ENCODE assay signal across 24 cellular contexts in the genomic region with DNA sequence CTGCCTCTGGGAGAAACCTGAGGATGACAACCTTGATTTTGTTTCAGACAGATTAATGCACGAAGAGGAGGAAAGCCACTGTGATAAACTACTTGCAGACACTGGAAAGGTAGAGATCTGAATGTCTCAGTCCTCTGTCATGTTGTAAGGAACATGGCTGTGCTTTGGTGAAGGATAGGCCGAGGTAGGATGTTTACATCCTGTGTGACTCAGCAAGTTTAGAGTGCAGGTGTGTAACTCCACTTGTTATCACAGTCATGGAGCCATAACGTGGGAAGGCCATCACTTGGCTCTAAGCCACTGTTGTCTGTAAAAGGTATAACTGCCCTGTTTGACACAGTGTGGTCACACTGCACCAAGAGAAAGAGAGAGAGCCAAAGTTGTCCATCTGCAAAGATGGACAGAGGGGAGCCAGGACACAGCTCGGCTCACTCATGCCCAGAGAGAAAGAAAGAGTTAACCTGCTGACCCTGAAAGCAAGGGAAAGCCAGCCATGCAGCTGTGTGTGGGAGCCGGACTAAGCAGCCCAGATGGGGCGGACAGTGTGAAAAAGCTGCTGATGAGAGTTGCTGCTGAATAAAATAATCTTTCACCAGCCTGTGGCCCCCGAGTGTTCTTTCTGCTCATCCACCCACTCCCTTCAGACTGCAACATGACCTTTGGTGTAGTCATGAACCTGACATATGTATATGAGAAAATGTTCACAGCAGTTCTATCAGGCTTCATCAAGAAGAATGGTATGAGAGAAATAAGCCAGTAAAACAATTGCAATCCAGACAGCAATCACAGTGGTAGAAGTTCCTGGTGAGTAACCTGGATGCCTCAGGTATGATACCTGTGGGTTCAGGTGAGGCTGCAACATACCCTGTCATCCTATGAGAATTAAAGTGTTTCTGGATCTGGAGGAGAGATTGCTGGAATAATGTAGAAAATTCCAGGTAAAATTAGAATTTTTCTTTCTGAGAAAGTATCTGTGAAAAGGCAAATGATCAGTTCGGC.
DNase-seq lines count a peak whose midpoint lies in the region; ATAC-seq, FAIRE-seq and TF ChIP-seq lines count a peak whose summit lies in the region.
"Had no signal": no experiment of that assay in that cellular context is flagged by ENCODE, and none has a peak within 500 bp of the region (broad histone marks: within the 10 kb centered on the region; RNA-seq: fewer than 3 reads in every experiment).

No MANE protein-coding gene starts in this region.

- peaks cover 5% of the 10 kb centered on the region; the same call in 1 of the 2 replicates for H3K9me3 Mint-ChIP-seq in HFFc6
- peaks cover 2% of the 10 kb centered on the region for H3K9me3 Mint-ChIP-seq in activated naive CD4-positive, alpha-beta T cell treated with anti-CD3 and anti-CD28 coated beads, Interleukin-2, amount 10 ng/mL, durations not matched to agents 7 days and 5 days
- H3K9me3 Mint-ChIP-seq: activated naive CD8-positive, alpha-beta T cell treated with anti-CD3 and anti-CD28 coated beads for 36 hours had no signal

- no peak overlapping the region for H3K4me3 ChIP-seq in A549
- H3K4me3 ChIP-seq in GM12878 = no peak overlapping the region
- H3K4me3 ChIP-seq: stomach, transverse colon had no signal

- no peak overlapping the region for H2AFZ ChIP-seq in GM12878 (ENCODE audit: control insufficient read depth, low read depth, low read length)

- RAD21 ChIA-PET in GM12878 (lab: Charles Lee; ENCODE audit: unreplicated experiment) = no interaction called here

- no peak for TF ChIP-seq EP300 in A549 (IDR thresholded peaks at IDR 0.05)
- TF ChIP-seq EP300 in GM12878 (IDR thresholded peaks at IDR 0.05; ENCODE audit: borderline replicate concordance in 1 of 2, control insufficient read depth in 1 of 2, low read depth in 2 of 2, low read length in 2 of 2) = no peak

- H3K36me3 Mint-ChIP-seq in HFFc6 (ENCODE audit: low read depth) = peaks cover 47% of the 10 kb centered on the region
- no peaks in the 10 kb centered on the region for H3K36me3 Mint-ChIP-seq in activated naive CD4-positive, alpha-beta T cell treated with anti-CD3 and anti-CD28 coated beads, Interleukin-2, amount 10 ng/mL, durations not matched to agents 7 days and 5 days
- H3K36me3 Mint-ChIP-seq: activated naive CD8-positive, alpha-beta T cell treated with anti-CD3 and anti-CD28 coated beads for 36 hours; memory B cell had no signal

- no peaks in the 10 kb centered on the region for H3K27me3 ChIP-seq in GM12878 (replicated peaks in 1 of 2; ENCODE audit: control insufficient read depth in 2 of 2, insufficient read depth in 2 of 2, low read length in 1 of 2)
- H3K27me3 ChIP-seq: stomach, transverse colon had no signal

- H3K36me3 ChIP-seq in GM12878 (ENCODE audit: control insufficient read depth in 2 of 2, insufficient read depth in 2 of 2, low read length in 1 of 2) = no peaks in the 10 kb centered on the region; a peak in 1 of 4 replicates
- H3K36me3 ChIP-seq: stomach, transverse colon had no signal

- intact Hi-C loops in GM12878 (cut with micrococcal nuclease; ENCODE audit: unreplicated experiment) = no loop called here

- POLR2A ChIA-PET in A549 (lab: Yijun Ruan, JAX) = no interaction called here
- POLR2A ChIA-PET in GM12878 (lab: Charles Lee) = interaction anchor here (0.6 kb wide), 1 partner anchor 917 kb away, joined by 3 read pairs; no protein-coding TSS in a partner anchor

- peaks cover 34% of the 10 kb centered on the region for H3K4me1 Mint-ChIP-seq in HFFc6 (ENCODE audit: low read depth)
- peaks cover 5% of the 10 kb centered on the region for H3K4me1 Mint-ChIP-seq in activated naive CD4-positive, alpha-beta T cell treated with anti-CD3 and anti-CD28 coated beads, Interleukin-2, amount 10 ng/mL, durations not matched to agents 7 days and 5 days
- H3K4me1 Mint-ChIP-seq: memory B cell had no signal

- no peak for TF ChIP-seq RAD21 in A549 (conservative IDR thresholded peaks at IDR 0.05 in 1 of 2, IDR thresholded peaks at IDR 0.05 in 1 of 2)
- TF ChIP-seq RAD21 in GM12878 (IDR thresholded peaks at IDR 0.05; ENCODE audit: insufficient read depth, low read depth, low read length) = no peak

- H3K9me3 ChIP-seq in A549 (no peaks in the 10 kb centered on the region), GM12878 (replicated peaks; ENCODE audit: control insufficient read depth, insufficient read depth, low read length) (no peaks in the 10 kb centered on the region)
- H3K9me3 ChIP-seq: transverse colon had no signal

- no TSS peak for BruUV-seq in GM12878 (replicated peaks; lab: Mats Ljungman, UMichigan)

- no peak for FAIRE-seq in A549 (lab: Jason Lieb, UNC)
- FAIRE-seq in GM12878 (lab: Jason Lieb, UNC) = peak; percentile 74
- FAIRE-seq: endometrium, H1 had no signal

- H3K27ac ChIP-seq in A549 (no peak overlapping the region), GM12878 (ENCODE audit: control insufficient read depth, insufficient read depth) (no peak overlapping the region)
- H3K27ac ChIP-seq: stomach, transverse colon had no signal

- CTCF ChIA-PET in A549 (lab: Yijun Ruan, JAX) = no interaction called here
- CTCF ChIA-PET in GM12878 (lab: Yijun Ruan, JAX) = interaction anchor here (1.1 kb wide), 1 partner anchor 377 kb away, joined by 3 read pairs; no protein-coding TSS in a partner anchor
- CTCF ChIA-PET in activated naive CD4-positive, alpha-beta T cell treated with anti-CD3 and anti-CD28 coated beads, Interleukin-2, amount 10 ng/mL, durations not matched to agents 7 days and 5 days (lab: Charles Lee) = no interaction called here

- H3K4me1 ChIP-seq in A549 (no peaks in the 10 kb centered on the region), GM12878 (ENCODE audit: control insufficient read depth, insufficient read depth, low read length) (no peaks in the 10 kb centered on the region)
- H3K4me1 ChIP-seq: stomach, transverse colon had no signal

- H3K79me2 ChIP-seq in GM12878 (ENCODE audit: control insufficient read depth, insufficient read depth, low read length) = no peaks in the 10 kb centered on the region

- ATAC-seq in A549 (no peak), GM12878 (no peak), HG03135 (IDR thresholded peaks at IDR 0.05; ENCODE audit: unreplicated experiment) (no peak)

- in situ Hi-C loops in GM12878 (cut with MboI) = no loop called here

- no peak for TF ChIP-seq CTCF in A549 (IDR thresholded peaks at IDR 0.05)
- TF ChIP-seq CTCF in HFFc6 (IDR thresholded peaks at IDR 0.05) = no peak
- no peak for TF ChIP-seq CTCF in GM12878 (IDR thresholded peaks at IDR 0.05 in 2 of 3, conservative IDR thresholded peaks at IDR 0.05 in 1 of 3; ENCODE audit: control insufficient read depth in 2 of 3, extremely low read depth in 1 of 3, insufficient read depth in 1 of 3, low read depth in 3 of 3, low read length in 3 of 3)

- 59% methylated on average over 8 of the region's 8 CpGs for WGBS in A549 (ENCODE audit: missing lambda C conversion rate)
- WGBS in GM12878 (ENCODE audit: insufficient coverage, insufficient replicate concordance, low lambda C conversion rate, missing lambda C conversion rate) = 58% methylated on average over 8 of the region's 8 CpGs

- peak overlapping the region; percentile 29; the same call in 1 of the 2 replicates for H3K27ac Mint-ChIP-seq in HFFc6
- H3K27ac Mint-ChIP-seq in activated naive CD4-positive, alpha-beta T cell treated with anti-CD3 and anti-CD28 coated beads, Interleukin-2, amount 10 ng/mL, durations not matched to agents 7 days and 5 days = no peak overlapping the region
- H3K27ac Mint-ChIP-seq: activated naive CD8-positive, alpha-beta T cell treated with anti-CD3 and anti-CD28 coated beads for 36 hours; CD4-positive, alpha-beta T cell; memory B cell had no signal

- peak in 1 of 2 experiments; percentile 7 for DNase-seq in A549 (ENCODE audit: low read depth in 1 of 2, low spot score in 1 of 2)
- no peak for DNase-seq in HFFc6
- no peak for DNase-seq in GM12878 (ENCODE audit: low read depth, low spot score)
- DNase-seq in kidney glomerular epithelial cell (lab: John Stamatoyannopoulos, UW) = peak; percentile 3
- DNase-seq in NCI-H1694 (lab: John Stamatoyannopoulos, UW) = no peak
- DNase-seq in anterior cingulate cortex (lab: John Stamatoyannopoulos, UW) = no peak
- DNase-seq in activated naive CD4-positive, alpha-beta T cell treated with anti-CD3 and anti-CD28 coated beads, Interleukin-2, amount 10 ng/mL, durations not matched to agents 7 days and 5 days = no peak
- DNase-seq: activated CD4-positive, alpha-beta T cell treated with anti-CD3 and anti-CD28 coated beads for 48 hours; activated naive CD8-positive, alpha-beta T cell treated with anti-CD3 and anti-CD28 coated beads for 36 hours; CD4-positive, alpha-beta T cell; cortex of kidney; DND-41; islet precursor cell; KG1; NCI-H1930; NCI-H446 treated with DMSO at 0.1 percent for 48 hours; SIG-M5; stomach; T-helper 1 cell; transverse colon had no signal

- TF ChIP-seq POLR2A in A549 (IDR thresholded peaks at IDR 0.05; ENCODE audit: low read length) (no peak), GM12878 (IDR thresholded peaks at IDR 0.05; ENCODE audit: low read depth, low read length) (no peak)

- H3K4me2 ChIP-seq in A549 (no peak overlapping the region), GM12878 (ENCODE audit: control insufficient read depth, insufficient read depth) (no peak overlapping the region)

- SMC1A ChIA-PET in GM12878 (lab: Charles Lee; ENCODE audit: uncharacterized antibody, unreplicated experiment) = interaction anchor here (0.9 kb wide), 1 partner anchor 32 kb away, joined by 3 read pairs; no protein-coding TSS in a partner anchor

- H3K27me3 Mint-ChIP-seq in HFFc6 (ENCODE audit: insufficient read depth) = 0 out of 2 replicates have a peak, but pooled peaks cover 2% of the 10 kb centered on the region
- no peaks in the 10 kb centered on the region for H3K27me3 Mint-ChIP-seq in activated naive CD4-positive, alpha-beta T cell treated with anti-CD3 and anti-CD28 coated beads, Interleukin-2, amount 10 ng/mL, durations not matched to agents 7 days and 5 days

- H3K9ac ChIP-seq in GM12878 (ENCODE audit: control insufficient read depth, insufficient read depth, low read length) = no peak overlapping the region

- H3K4me3 Mint-ChIP-seq in HFFc6 = no peak overlapping the region
- H3K4me3 Mint-ChIP-seq in activated naive CD4-positive, alpha-beta T cell treated with anti-CD3 and anti-CD28 coated beads, Interleukin-2, amount 10 ng/mL, durations not matched to agents 7 days and 5 days = no peak overlapping the region
- H3K4me3 Mint-ChIP-seq: activated naive CD8-positive, alpha-beta T cell treated with anti-CD3 and anti-CD28 coated beads for 36 hours; CD4-positive, alpha-beta T cell; memory B cell had no signal

- no peaks in the 10 kb centered on the region for H4K20me1 ChIP-seq in GM12878 (ENCODE audit: control insufficient read depth, insufficient read depth)

TF ChIP-seq in A549, 52 proteins besides CTCF, POLR2A, EP300 and RAD21:
- TF ChIP-seq MAFK (IDR thresholded peaks at IDR 0.05; ENCODE audit: partially characterized antibody) (peak; percentile 46), ZNF302 (CRISPR knock-in tag; IDR thresholded peaks at IDR 0.05) (no peak)

TF ChIP-seq in GM12878, 131 proteins besides CTCF, POLR2A, EP300 and RAD21 (continues in another document):
- TF ChIP-seq TCF7 (IDR thresholded peaks at IDR 0.05; ENCODE audit: borderline replicate concordance) (no peak), MEF2A (IDR thresholded peaks at IDR 0.05; ENCODE audit: insufficient read depth, low read depth, low read length) (no peak)
